Comparison of ENCODE assay signal across 24 cellular contexts in the genomic region with DNA sequence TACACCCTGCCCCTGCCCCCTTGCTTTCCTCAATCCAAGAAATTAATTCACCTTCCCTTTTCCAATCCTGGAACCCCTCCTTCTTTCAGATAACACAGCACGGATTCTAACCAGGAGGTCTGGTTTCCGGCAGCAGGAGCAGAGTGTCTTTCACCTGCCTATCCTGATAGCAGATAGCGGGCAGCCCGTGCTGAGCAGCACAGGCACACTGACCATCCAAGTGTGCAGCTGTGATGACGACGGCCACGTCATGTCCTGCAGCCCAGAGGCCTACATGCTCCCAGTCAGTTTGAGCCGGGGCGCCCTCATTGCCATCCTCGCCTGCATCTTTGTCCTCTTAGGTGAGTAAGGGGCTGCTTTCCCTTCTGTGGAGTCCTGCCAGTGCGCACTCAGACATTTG.
DNase-seq lines count a peak whose midpoint lies in the region; ATAC-seq, FAIRE-seq and TF ChIP-seq lines count a peak whose summit lies in the region.
"Had no signal": no experiment of that assay in that cellular context is flagged by ENCODE, and none has a peak within 500 bp of the region (broad histone marks: within the 10 kb centered on the region; RNA-seq: fewer than 3 reads in every experiment).

No MANE protein-coding gene starts in this region.

- H2AK5ac ChIP-seq in neuronal stem cell (ENCODE audit: low read depth, low read length): no peak overlapping the region
- H2AK5ac ChIP-seq in H9 (ENCODE audit: insufficient read length, low read length): no peak overlapping the region

- H2BK15ac ChIP-seq in neuronal stem cell (ENCODE audit: low read length) (no peak overlapping the region), H9 (ENCODE audit: low read depth, low read length) (no peak overlapping the region)

- H2BK12ac ChIP-seq in neuronal stem cell (ENCODE audit: low read length): peak overlapping the region; percentile 12
- H2BK12ac ChIP-seq in H9 (ENCODE audit: insufficient read length, low read depth, low read length): no peak overlapping the region

- no peak overlapping the region; a peak in 1 of 5 replicates for H3K4me3 Mint-ChIP-seq in H9
- H3K4me3 Mint-ChIP-seq: CD4-positive, alpha-beta T cell had no signal

- H2AFZ ChIP-seq in HepG2 (ENCODE audit: low read length) (no peak overlapping the region), neuronal stem cell (ENCODE audit: low read length) (no peak overlapping the region), H9 (ENCODE audit: low read length) (no peak overlapping the region)
- H2AFZ ChIP-seq: PC-9 had no signal

- no peak overlapping the region for H3K4me3 ChIP-seq in HepG2 (replicated peaks in 1 of 3; ENCODE audit: insufficient read depth in 1 of 3, low read depth in 2 of 3, low read length in 3 of 3)
- no peak overlapping the region for H3K4me3 ChIP-seq in right lobe of liver
- H3K4me3 ChIP-seq in neuronal stem cell (ENCODE audit: low read length in 2 of 2): no peak overlapping the region
- H3K4me3 ChIP-seq: BLaER1 treated with 17β-estradiol and CSF1 and Interleukin-3, amounts not matched to agents 10 nM and 100 nM; PC-9 had no signal

- TF ChIP-seq EP300 in HepG2 (IDR thresholded peaks at IDR 0.05; ENCODE audit: low read depth in 2 of 2, low read length in 2 of 2) (no peak), HepG2 (CRISPR knock-in tag; IDR thresholded peaks at IDR 0.05; ENCODE audit: borderline replicate concordance) (no peak)

- H3K9me3 Mint-ChIP-seq in H9: no peaks in the 10 kb centered on the region
- H3K9me3 Mint-ChIP-seq: CD4-positive, alpha-beta T cell had no signal

- no peaks in the 10 kb centered on the region for H4K20me1 ChIP-seq in HepG2 (ENCODE audit: insufficient read depth, low read length)
- H4K20me1 ChIP-seq in H9 (ENCODE audit: control insufficient read depth, insufficient read depth, insufficient read length): no peaks in the 10 kb centered on the region
- H4K20me1 ChIP-seq: BLaER1 treated with 17β-estradiol and CSF1 and Interleukin-3, amounts not matched to agents 10 nM and 100 nM had no signal

- no peak for TF ChIP-seq RAD21 in HepG2 (CRISPR knock-in tag; IDR thresholded peaks at IDR 0.05)

- in situ Hi-C loops in HepG2 (cut with HindIII; ENCODE audit: extremely low pct_ligation_motif_present, low pct_unique_long_range_greater_than_20kb): no loop called here

- H3K23ac ChIP-seq in neuronal stem cell (ENCODE audit: low read depth, low read length, poor library complexity): no peak overlapping the region
- H3K23ac ChIP-seq in H9 (ENCODE audit: insufficient read length, low read depth, low read length): no peak overlapping the region

- H2BK120ac ChIP-seq in neuronal stem cell (ENCODE audit: low read depth, low read length): no peak overlapping the region
- no peak overlapping the region for H2BK120ac ChIP-seq in H9 (ENCODE audit: low read depth, low read length, poor library complexity, severe bottlenecking)

- H4K5ac ChIP-seq in H9 (ENCODE audit: insufficient read length, low read depth, low read length): no peak overlapping the region

- no peak overlapping the region for H3T11ph ChIP-seq in H9 (ENCODE audit: low read length)

- TF ChIP-seq POLR2A in HepG2 (IDR thresholded peaks at IDR 0.05; ENCODE audit: insufficient read depth in 1 of 2, low read depth in 2 of 2, low read length in 2 of 2) (no peak), right lobe of liver (IDR thresholded peaks at IDR 0.05) (no peak)

- intact Hi-C loops in HepG2 (cut with micrococcal nuclease; ENCODE audit: unreplicated experiment) (no loop called here), right lobe of liver (cut with DNase I) (no loop called here)

- no peak overlapping the region for H4K8ac ChIP-seq in neuronal stem cell (ENCODE audit: low read depth, low read length)
- H4K8ac ChIP-seq in H9 (replicated peaks; ENCODE audit: insufficient read length, low read depth, low read length): no peak overlapping the region

- H3K4me1 ChIP-seq in HepG2 (ENCODE audit: insufficient read depth, low read length) (no peaks in the 10 kb centered on the region), right lobe of liver (no peaks in the 10 kb centered on the region), neuronal stem cell (ENCODE audit: control insufficient read depth in 2 of 2, insufficient read depth in 1 of 2, low read depth in 1 of 2, low read length in 2 of 2) (peaks cover 0 to 4% of the 10 kb centered on the region in 2 donors), H9 (ENCODE audit: insufficient read depth, low read length) (no peaks in the 10 kb centered on the region)
- H3K4me1 ChIP-seq: BLaER1 treated with 17β-estradiol and CSF1 and Interleukin-3, amounts not matched to agents 10 nM and 100 nM had no signal

- BruUV-seq in HepG2 (replicated peaks; lab: Mats Ljungman, UMichigan): no TSS peak

- WGBS in HepG2 (ENCODE audit: low lambda C conversion rate): 10% methylated on average over 11 of the region's 11 CpGs
- 95% methylated on average over 5 of the region's 11 CpGs for WGBS in right lobe of liver (ENCODE audit: insufficient coverage, low coverage, low lambda C conversion rate, missing lambda C conversion rate)
- no CpG with 5 or more reads among the region's 11 CpGs for WGBS in neuronal stem cell (ENCODE audit: extremely low coverage in 2 of 2, insufficient read length in 2 of 2, insufficient replicate concordance in 1 of 2), 2 donors
- WGBS in H9 (ENCODE audit: extremely low coverage, insufficient read length, low lambda C conversion rate): no CpG with 5 or more reads among the region's 11 CpGs

- H3K4ac ChIP-seq in neuronal stem cell (ENCODE audit: low read length): no peak overlapping the region
- H3K4ac ChIP-seq in H9 (ENCODE audit: low read depth, low read length): no peak overlapping the region

- POLR2A ChIA-PET in HepG2 (lab: Yijun Ruan, JAX): no interaction called here

- H3K4me1 Mint-ChIP-seq in H9: no peaks in the 10 kb centered on the region

- H3K14ac ChIP-seq in neuronal stem cell (ENCODE audit: low read length) (peak overlapping the region; percentile 65), H9 (ENCODE audit: insufficient read depth, low read length) (no peak overlapping the region)

- H2BK5ac ChIP-seq in neuronal stem cell (ENCODE audit: low read length) (no peak overlapping the region), H9 (ENCODE audit: insufficient read length, low read length) (no peak overlapping the region)

- no peaks in the 10 kb centered on the region for H3K36me3 ChIP-seq in HepG2 (replicated peaks in 1 of 2; ENCODE audit: control insufficient read depth in 1 of 2, insufficient read depth in 2 of 2, low read length in 2 of 2)
- H3K36me3 ChIP-seq in right lobe of liver: no peaks in the 10 kb centered on the region
- peaks cover 2 to 52% of the 10 kb centered on the region in 2 donors for H3K36me3 ChIP-seq in neuronal stem cell (replicated peaks in 1 of 2; ENCODE audit: control insufficient read depth in 2 of 2, insufficient read depth in 2 of 2, low read length in 2 of 2)
- H3K36me3 ChIP-seq: BLaER1 treated with 17β-estradiol and CSF1 and Interleukin-3, amounts not matched to agents 10 nM and 100 nM had no signal

- CTCF ChIA-PET in HepG2 (lab: Yijun Ruan, JAX; ENCODE audit: low intra/inter-chr PET ratio, low total read pairs): no interaction called here

- peak overlapping the region in 1 of 3 experiments; percentile 36; a peak in 1 of 7 replicates for H3K27ac Mint-ChIP-seq in H9
- H3K27ac Mint-ChIP-seq: CD4-positive, alpha-beta T cell had no signal

- H3K4me2 ChIP-seq in HepG2 (ENCODE audit: low read depth, low read length) (no peak overlapping the region), neuronal stem cell (ENCODE audit: insufficient read depth, low read length, poor library complexity, severe bottlenecking) (no peak overlapping the region), H9 (ENCODE audit: insufficient read depth, insufficient read length, low read length) (no peak overlapping the region)
- H3K4me2 ChIP-seq: BLaER1 treated with 17β-estradiol and CSF1 and Interleukin-3, amounts not matched to agents 10 nM and 100 nM; PC-9 had no signal

- H3K27me3 Mint-ChIP-seq in H9 (ENCODE audit: low read depth): no peaks in the 10 kb centered on the region; the same call in 1 of the 2 replicates
- H3K27me3 Mint-ChIP-seq: CD4-positive, alpha-beta T cell had no signal

- H3K23me2 ChIP-seq in H9 (ENCODE audit: insufficient read length, low read depth, low read length, poor library complexity, severe bottlenecking): no peaks in the 10 kb centered on the region

- TF ChIP-seq CTCF in HepG2 (CRISPR knock-in tag; IDR thresholded peaks at IDR 0.05) (no peak), right lobe of liver (IDR thresholded peaks at IDR 0.05) (no peak), H9 (conservative IDR thresholded peaks at IDR 0.05) (no peak)

- no peak overlapping the region for H3K18ac ChIP-seq in neuronal stem cell (ENCODE audit: low read length)
- H3K18ac ChIP-seq in H9 (ENCODE audit: insufficient read length, low read depth, low read length): no peak overlapping the region

- no peak overlapping the region for H3K56ac ChIP-seq in H9 (ENCODE audit: insufficient read length, low read depth, low read length)

- H4K91ac ChIP-seq in neuronal stem cell (ENCODE audit: low read depth, low read length, poor library complexity) (no peak overlapping the region), H9 (ENCODE audit: insufficient read length, low read depth, low read length) (no peak overlapping the region)

- ATAC-seq in HepG2 (peak; percentile 58; the same call in 2 of the 3 replicates), right lobe of liver (no peak), GM21381 (IDR thresholded peaks at IDR 0.05; ENCODE audit: unreplicated experiment) (no peak)
- ATAC-seq: Right ventricle myocardium inferior had no signal

- DNase-seq in HepG2 (ENCODE audit: low spot score) (no peak), right lobe of liver (no peak), islet precursor cell (peak; percentile 72), neuronal stem cell (ENCODE audit: low spot score) (no peak), H9 (no peak), amygdala (lab: John Stamatoyannopoulos, UW) (no peak)
- DNase-seq: CD4-positive, alpha-beta T cell; DMS53; Karpas-422; NCI-H1105; NCI-H146; NCI-H1930; NCI-H2107; NCI-H446; NCI-H524 treated with DMSO at 0.1 percent for 48 hours; NCI-H774 had no signal

- no peak overlapping the region for H2BK20ac ChIP-seq in H9 (ENCODE audit: low read depth, low read length, poor library complexity, severe bottlenecking)

- H3K36me3 Mint-ChIP-seq in H9 (ENCODE audit: insufficient read depth in 1 of 3, low read depth in 3 of 3): no peaks in the 10 kb centered on the region

- H3K79me1 ChIP-seq in neuronal stem cell (ENCODE audit: low read depth, low read length) (peaks cover 3% of the 10 kb centered on the region), H9 (ENCODE audit: insufficient read depth, low read depth, low read length, poor library complexity, severe bottlenecking) (no peaks in the 10 kb centered on the region)

- no peaks in the 10 kb centered on the region for H3K9me3 ChIP-seq in HepG2 (ENCODE audit: low read length)
- H3K9me3 ChIP-seq in right lobe of liver: no peaks in the 10 kb centered on the region
- peaks cover 1 to 7% of the 10 kb centered on the region in 2 donors for H3K9me3 ChIP-seq in neuronal stem cell (replicated peaks in 1 of 2; ENCODE audit: control insufficient read depth in 2 of 2, insufficient read depth in 1 of 2, low read depth in 1 of 2, low read length in 2 of 2)
- no peaks in the 10 kb centered on the region for H3K9me3 ChIP-seq in H9 (ENCODE audit: control insufficient read depth, low read depth, low read length)

- no peaks in the 10 kb centered on the region for H3K79me2 ChIP-seq in HepG2 (ENCODE audit: insufficient read depth, low read length)
- no peaks in the 10 kb centered on the region for H3K79me2 ChIP-seq in H9 (ENCODE audit: insufficient read depth, low read length)

- H3K27ac ChIP-seq in HepG2 (ENCODE audit: extremely low read length, insufficient read depth, low read length) (no peak overlapping the region), right lobe of liver (no peak overlapping the region), neuronal stem cell (replicated peaks; ENCODE audit: low read length) (no peak overlapping the region), H9 (ENCODE audit: insufficient read length, low read depth, low read length) (no peak overlapping the region)
- H3K27ac ChIP-seq: BLaER1 treated with 17β-estradiol and CSF1 and Interleukin-3, amounts not matched to agents 10 nM and 100 nM; PC-9 had no signal

- no peak for FAIRE-seq in HepG2 (lab: Jason Lieb, UNC)
- FAIRE-seq: A204.1, G401.6, GM12891, H54 had no signal

- H3K27me3 ChIP-seq in HepG2 (ENCODE audit: control insufficient read depth in 1 of 2, insufficient read depth in 2 of 2, low read length in 2 of 2) (no peaks in the 10 kb centered on the region; a peak in 1 of 5 replicates), right lobe of liver (no peaks in the 10 kb centered on the region), neuronal stem cell (ENCODE audit: control insufficient read depth in 3 of 3, insufficient read depth in 3 of 3, low read depth in 1 of 3, low read length in 3 of 3) (no peaks in the 10 kb centered on the region), H9 (ENCODE audit: insufficient read depth, low read length) (no peaks in the 10 kb centered on the region)
- H3K27me3 ChIP-seq: BLaER1 treated with 17β-estradiol and CSF1 and Interleukin-3, amounts not matched to agents 10 nM and 100 nM had no signal

- no peak overlapping the region for H3K9ac ChIP-seq in HepG2 (ENCODE audit: insufficient read depth, low read depth, low read length)
- H3K9ac ChIP-seq in neuronal stem cell (ENCODE audit: low read depth, low read length, poor library complexity): peak overlapping the region; percentile 53
- H3K9ac ChIP-seq in H9 (ENCODE audit: extremely low read depth, insufficient read length, low read length): no peak overlapping the region
- H3K9ac ChIP-seq: BLaER1 treated with 17β-estradiol and CSF1 and Interleukin-3, amounts not matched to agents 10 nM and 100 nM had no signal
